Comparison of ENCODE assay signal across 12 cellular contexts in genomic region chr11:72141066-72141465, GRCh38. TPM values are rescaled to one million over a fixed set of nuclear protein-coding genes. Genes with fewer than 3 reads are reported as not detected.
A peak's percentile ranks its signal among the peaks of the same experiment; 100 is the strongest.
DNase-seq lines count a peak whose midpoint lies in the region; ATAC-seq, FAIRE-seq and TF ChIP-seq lines count a peak whose summit lies in the region.
"Had no signal": no experiment of that assay in that cellular context is flagged by ENCODE, and none has a peak within 500 bp of the region (broad histone marks: within the 10 kb centered on the region; RNA-seq: fewer than 3 reads in every experiment).

No MANE protein-coding gene starts in this region.

- intact Hi-C loops in uterus (cut with DNase I; ENCODE audit: low total_unique reads): no loop called here
- intact Hi-C loops in right cardiac atrium (cut with DNase I): loop anchor here in 1 of 4 donors (5.0 kb wide), 1 partner anchor 164 kb away; no protein-coding TSS in a partner anchor

- H3K4me3 Mint-ChIP-seq in activated T-helper 17 cell treated with anti-CD3 and anti-CD28 coated beads, Interleukin-2, amount 50 U/mL, for 72 hours: peak overlapping the region; percentile 65

- H3K4me3 ChIP-seq in BJ (ENCODE audit: low read depth, low read length) (no peak overlapping the region), BE2C (ENCODE audit: low read depth, low read length) (no peak overlapping the region), uterus (no peak overlapping the region), right cardiac atrium (ENCODE audit: low read length) (no peak overlapping the region)

- peaks cover 7% of the 10 kb centered on the region for H3K27me3 Mint-ChIP-seq in activated T-helper 17 cell treated with anti-CD3 and anti-CD28 coated beads, Interleukin-2, amount 50 U/mL, for 72 hours

- POLR2A ChIA-PET in BJ (lab: Charles Lee): no interaction called here

- TF ChIP-seq CTCF in BJ (IDR thresholded peaks at IDR 0.05; ENCODE audit: insufficient read depth, low read depth, low read length) (no peak), BE2C (IDR thresholded peaks at IDR 0.05; ENCODE audit: low read depth, low read length) (no peak), uterus (IDR thresholded peaks at IDR 0.05) (no peak)

- no peaks in the 10 kb centered on the region for H3K27me3 ChIP-seq in BJ (ENCODE audit: control insufficient read depth, insufficient read depth, low read length)
- no peaks in the 10 kb centered on the region for H3K27me3 ChIP-seq in BE2C
- no peaks in the 10 kb centered on the region for H3K27me3 ChIP-seq in uterus
- no peaks in the 10 kb centered on the region for H3K27me3 ChIP-seq in right cardiac atrium (ENCODE audit: control insufficient read depth, insufficient read depth)

- H3K27ac ChIP-seq in uterus (no peak overlapping the region), right cardiac atrium (ENCODE audit: low read length) (no peak overlapping the region)

- DNase-seq in BJ (ENCODE audit: low read depth) (peak; percentile 88), HTR-8/SVneo (ENCODE audit: insufficient read length, low spot score) (peak; percentile 71), kidney glomerular epithelial cell (lab: John Stamatoyannopoulos, UW) (peak; percentile 55), GM19238 (ENCODE audit: insufficient read length, low spot score) (no peak), BE2C (no peak), uterus (no peak), right cardiac atrium (no peak)
- DNase-seq: GF-D8, mesendoderm, NCI-H146 had no signal

- H3K36me3 ChIP-seq in BJ (ENCODE audit: control insufficient read depth, insufficient read depth, low read length) (no peaks in the 10 kb centered on the region), BE2C (no peaks in the 10 kb centered on the region), uterus (no peaks in the 10 kb centered on the region)

- no peaks in the 10 kb centered on the region for H3K9me3 Mint-ChIP-seq in activated T-helper 17 cell treated with anti-CD3 and anti-CD28 coated beads, Interleukin-2, amount 50 U/mL, for 72 hours

- CTCF ChIA-PET in BJ (lab: Yijun Ruan, JAX): interaction anchor here (0.9 to 1.9 kb wide), 2 partner anchors 9 to 116 kb away, joined by 3 to 9 read pairs; no protein-coding TSS in a partner anchor

- peaks cover 23% of the 10 kb centered on the region for H3K4me1 Mint-ChIP-seq in activated T-helper 17 cell treated with anti-CD3 and anti-CD28 coated beads, Interleukin-2, amount 50 U/mL, for 72 hours

- no peaks in the 10 kb centered on the region for H3K36me3 Mint-ChIP-seq in activated T-helper 17 cell treated with anti-CD3 and anti-CD28 coated beads, Interleukin-2, amount 50 U/mL, for 72 hours (ENCODE audit: low read depth)

- 75% methylated on average over 3 of the region's 3 CpGs for WGBS in right cardiac atrium

- H3K9me3 ChIP-seq in BE2C: no peaks in the 10 kb centered on the region
- no peaks in the 10 kb centered on the region for H3K9me3 ChIP-seq in uterus
- no peaks in the 10 kb centered on the region for H3K9me3 ChIP-seq in right cardiac atrium (ENCODE audit: control insufficient read depth, low read length)

- ATAC-seq in activated T-helper 17 cell treated with anti-CD3 and anti-CD28 coated beads, Interleukin-2, amount 50 U/mL, for 72 hours (replicated peaks): peak; percentile 93
- ATAC-seq in right cardiac atrium: no peak

- peak overlapping the region; percentile 45 for H3K27ac Mint-ChIP-seq in activated T-helper 17 cell treated with anti-CD3 and anti-CD28 coated beads, Interleukin-2, amount 50 U/mL, for 72 hours

- no peak for TF ChIP-seq POLR2A in uterus (IDR thresholded peaks at IDR 0.05)

- FAIRE-seq in HTR-8/SVneo (lab: Jason Lieb, UNC): peak; percentile 86
- FAIRE-seq: endothelial cell of umbilical vein had no signal

- H3K4me1 ChIP-seq in BE2C (no peaks in the 10 kb centered on the region), uterus (no peaks in the 10 kb centered on the region), right cardiac atrium (ENCODE audit: control insufficient read depth, insufficient read depth, low read length) (no peaks in the 10 kb centered on the region)

RNA-seq across cellular contexts. Expression of gene FOLR3, which starts 5.5 kb away (rescaled TPM):
- polyA plus RNA-seq in BJ (2011; rRNA removed) (0.85 and 0.89 TPM in 2 replicates), right cardiac atrium (not detected)
- 0.41 and 0.43 TPM in 2 replicates for polyA minus RNA-seq in BJ (2011; rRNA and poly(A)+ RNA removed)
- total RNA-seq in activated T-helper 17 cell treated with anti-CD3 and anti-CD28 coated beads, Interleukin-2, amount 50 U/mL, for 72 hours: not detected
- not detected for polyA plus RNA-seq in BE2C (2012; ENCODE audit: insufficient read depth, insufficient read length, low read depth)
- total RNA-seq in uterus (not detected), right cardiac atrium (1 to 10 TPM in 2 of 4 donors, under 1 TPM in 1, not detected in 1; 0.49 to 1.2 (median 1.1) TPM)
- total RNA-seq: endothelial cell of umbilical vein had no signal
- polyA plus RNA-seq: endothelial cell of umbilical vein had no signal

RNA-seq across cellular contexts. Expression of gene ANAPC15, which starts 28.6 kb away (rescaled TPM):
- polyA plus RNA-seq in BJ (2011; rRNA removed): 51.5 and 54.3 TPM in 2 replicates
- 24.2 and 34.7 TPM in 2 replicates for polyA minus RNA-seq in BJ (2011; rRNA and poly(A)+ RNA removed)
- 10 to 100 TPM; 35.5 to 65.6 TPM for total RNA-seq in activated T-helper 17 cell treated with anti-CD3 and anti-CD28 coated beads, Interleukin-2, amount 50 U/mL, for 72 hours
- 140 TPM for polyA plus RNA-seq in BE2C (2012; ENCODE audit: insufficient read depth, insufficient read length, low read depth)
- total RNA-seq in uterus: 10 to 100 TPM in 2 of 4 donors, 1 to 10 TPM in 2; 6.5 to 56.9 (median 20.7) TPM
- total RNA-seq in right cardiac atrium: 10 to 100 TPM; 36.3 to 50.1 (median 40.0) TPM
- polyA plus RNA-seq in right cardiac atrium: 77.7 TPM

RNA-seq across cellular contexts. Expression of gene TOMT, which starts 35.3 kb away (rescaled TPM):
- polyA plus RNA-seq in BJ (2011; rRNA removed) (not detected in 2 replicates), right cardiac atrium (not detected)
- polyA minus RNA-seq in BJ (2011; rRNA and poly(A)+ RNA removed): not detected in 2 replicates
- total RNA-seq in activated T-helper 17 cell treated with anti-CD3 and anti-CD28 coated beads, Interleukin-2, amount 50 U/mL, for 72 hours: under 1 TPM in 1 of 2 donors, not detected in 1; 0.26 TPM
- polyA plus RNA-seq in BE2C (2012; ENCODE audit: insufficient read depth, insufficient read length, low read depth): not detected
- total RNA-seq in uterus (not detected), right cardiac atrium (not detected)
- total RNA-seq: endothelial cell of umbilical vein had no signal
- polyA plus RNA-seq: endothelial cell of umbilical vein had no signal

RNA-seq across cellular contexts. Expression of gene LAMTOR1, which starts 38.0 kb away (rescaled TPM):
- 105 and 145 TPM in 2 replicates for polyA plus RNA-seq in BJ (2011; rRNA removed)
- polyA minus RNA-seq in BJ (2011; rRNA and poly(A)+ RNA removed): 162 and 286 TPM in 2 replicates
- total RNA-seq in activated T-helper 17 cell treated with anti-CD3 and anti-CD28 coated beads, Interleukin-2, amount 50 U/mL, for 72 hours: 10 to 100 TPM; 53.4 to 69.1 TPM
- polyA plus RNA-seq in BE2C (2012; ENCODE audit: insufficient read depth, insufficient read length, low read depth): 282 TPM
- 100 to 1,000 TPM in 1 of 4 donors, 10 to 100 TPM in 3; 46.0 to 115 (median 91.5) TPM for total RNA-seq in uterus
- total RNA-seq in right cardiac atrium: 10 to 100 TPM; 70.7 to 88.5 (median 80.7) TPM
- polyA plus RNA-seq in right cardiac atrium: 124 TPM

RNA-seq across cellular contexts. Expression of gene FOLR1, which starts 50.9 kb away (rescaled TPM):
- polyA plus RNA-seq in BJ (2011; rRNA removed): 0.83 and 1.2 TPM in 2 replicates
- 0.24 TPM in 1 of 2 replicates, not detected in the other for polyA minus RNA-seq in BJ (2011; rRNA and poly(A)+ RNA removed)
- total RNA-seq in activated T-helper 17 cell treated with anti-CD3 and anti-CD28 coated beads, Interleukin-2, amount 50 U/mL, for 72 hours: not detected
- not detected for polyA plus RNA-seq in BE2C (2012; ENCODE audit: insufficient read depth, insufficient read length, low read depth)
- 10 to 100 TPM in 1 of 4 donors, 1 to 10 TPM in 1, not detected in 2; 1.8 to 22.0 TPM for total RNA-seq in uterus
- under 1 TPM in 2 of 4 donors, not detected in 2; 0.26 to 0.32 TPM for total RNA-seq in right cardiac atrium
- 0.18 TPM for polyA plus RNA-seq in right cardiac atrium
- total RNA-seq: endothelial cell of umbilical vein had no signal
- polyA plus RNA-seq: endothelial cell of umbilical vein had no signal

Comparison
In these comparisons a context has a peak if more than half of its experiments do, and no peak if none do; other contexts are left out.
1. DNase-seq: peak in BJ (single experiment), HTR-8/SVneo (single experiment) and kidney glomerular epithelial cell (single experiment); none in GM19238 (single experiment), BE2C (single experiment), uterus (0 of 2) and right cardiac atrium (0 of 3).